ENCODE assay signal across 14 cellular contexts in genomic region chr20:53898558-53898931, GRCh38.
DNase-seq lines count a peak whose midpoint lies in the region; ATAC-seq, FAIRE-seq and TF ChIP-seq lines count a peak whose summit lies in the region.
"Had no signal": no experiment of that assay in that cellular context is flagged by ENCODE, and none has a peak within 500 bp of the region (broad histone marks: within the 10 kb centered on the region; RNA-seq: fewer than 3 reads in every experiment).

No MANE protein-coding gene starts in this region.

- H3K27ac ChIP-seq in PC-3 (ENCODE audit: low read length) (no peak overlapping the region), H1 (ENCODE audit: low read depth, low read length) (no peak overlapping the region), spleen (peak overlapping the region in 5 of 8 donors; percentile 53 to 92 (median 70)), prostate gland (no peak overlapping the region)

- peaks cover 45% of the 10 kb centered on the region for H3K4me1 ChIP-seq in PC-3 (ENCODE audit: insufficient read depth, low read length)
- H3K4me1 ChIP-seq in H1 (replicated peaks in 1 of 4; ENCODE audit: control insufficient read depth in 3 of 4, insufficient read depth in 4 of 4, low read length in 3 of 4), result peaks cover 8 to 20% (median 18%) of the 10 kb centered on the region in 4 experiments
- H3K4me1 ChIP-seq in spleen, result peaks cover 5 to 75% (median 45%) of the 10 kb centered on the region in 6 donors
- no peaks in the 10 kb centered on the region for H3K4me1 ChIP-seq in prostate gland (replicated peaks)

- 0 out of 2 replicates have a peak overlapping the region, but pooled peaks have one; percentile 63 for H2BK20ac ChIP-seq in H1 (ENCODE audit: low read length)

- H3K56ac ChIP-seq in H1 (replicated peaks; ENCODE audit: insufficient read length, low read depth, low read length), result no peak overlapping the region

- no peaks in the 10 kb centered on the region for H3K9me3 ChIP-seq in PC-3 (ENCODE audit: low read length)
- H3K9me3 ChIP-seq in H1 (ENCODE audit: insufficient read depth in 2 of 2, low read depth in 1 of 2, low read length in 1 of 2), result no peaks in the 10 kb centered on the region
- H3K9me3 ChIP-seq in spleen, result no peaks in the 10 kb centered on the region
- H3K9me3 ChIP-seq in prostate gland, result no peaks in the 10 kb centered on the region

- H4K20me1 ChIP-seq in PC-3 (ENCODE audit: low read length) (no peaks in the 10 kb centered on the region), H1 (replicated peaks in 1 of 2; ENCODE audit: control insufficient read depth in 1 of 2, insufficient read depth in 2 of 2, low read length in 2 of 2) (no peaks in the 10 kb centered on the region)

- no peak overlapping the region for H3K14ac ChIP-seq in H1 (ENCODE audit: insufficient read length)

- FAIRE-seq in H1 (lab: Jason Lieb, UNC), result no peak
- FAIRE-seq: GM18507 had no signal

- no peaks in the 10 kb centered on the region for H3K36me3 ChIP-seq in PC-3 (ENCODE audit: low read depth, low read length)
- no peaks in the 10 kb centered on the region for H3K36me3 ChIP-seq in H1 (ENCODE audit: control insufficient read depth in 2 of 4, insufficient read depth in 4 of 4, low read length in 3 of 4)
- H3K36me3 ChIP-seq in spleen, result no peaks in the 10 kb centered on the region
- H3K36me3 ChIP-seq in prostate gland, result no peaks in the 10 kb centered on the region

- no peak overlapping the region for H3K23ac ChIP-seq in H1 (ENCODE audit: insufficient read length)

- no peak for TF ChIP-seq RAD21 in H1 (IDR thresholded peaks at IDR 0.05 in 1 of 2, conservative IDR thresholded peaks at IDR 0.05 in 1 of 2; ENCODE audit: low read depth in 2 of 2, low read length in 2 of 2)

- no peak overlapping the region for H3K4ac ChIP-seq in H1 (replicated peaks; ENCODE audit: insufficient read length, low read depth, low read length)

- no TSS peak for BruUV-seq in PC-3 (replicated peaks; lab: Mats Ljungman, UMichigan)

- H4K5ac ChIP-seq in H1 (ENCODE audit: insufficient read length, low read depth, low read length), result no peak overlapping the region

- no peak overlapping the region for H4K8ac ChIP-seq in H1 (ENCODE audit: extremely low read depth, insufficient read depth, low read length)

- peak overlapping the region; percentile 32 for H3K27ac Mint-ChIP-seq in activated CD8-positive, alpha-beta memory T cell treated with anti-CD3 and anti-CD28 coated beads, Interleukin-2, amount 10 ng/mL, durations not matched to agents 7 days and 5 days

- no peaks in the 10 kb centered on the region for H3K27me3 Mint-ChIP-seq in activated CD8-positive, alpha-beta memory T cell treated with anti-CD3 and anti-CD28 coated beads, Interleukin-2, amount 10 ng/mL, durations not matched to agents 7 days and 5 days

- TF ChIP-seq POLR2A in H1 (IDR thresholded peaks at IDR 0.05; ENCODE audit: control extremely low read depth in 1 of 2, low read depth in 2 of 2, low read length in 2 of 2) (no peak), spleen (IDR thresholded peaks at IDR 0.05) (no peak), prostate gland (IDR thresholded peaks at IDR 0.05) (no peak)

- H3K4me3 Mint-ChIP-seq in activated CD8-positive, alpha-beta memory T cell treated with anti-CD3 and anti-CD28 coated beads, Interleukin-2, amount 10 ng/mL, durations not matched to agents 7 days and 5 days, result no peak overlapping the region

- H3K79me2 ChIP-seq in PC-3 (ENCODE audit: low read length) (no peaks in the 10 kb centered on the region), H1 (ENCODE audit: control insufficient read depth in 1 of 2, insufficient read depth in 2 of 2, low read length in 2 of 2) (no peaks in the 10 kb centered on the region)

- H3K9ac ChIP-seq in PC-3 (ENCODE audit: low read length) (no peak overlapping the region), H1 (replicated peaks in 1 of 4; ENCODE audit: extremely low read depth in 1 of 4, low read depth in 3 of 4, low read length in 3 of 4) (no peak overlapping the region)

- H2BK15ac ChIP-seq in H1 (ENCODE audit: low read length), result peak overlapping the region; percentile 32; the same call in 1 of the 2 replicates

- H2BK12ac ChIP-seq in H1 (ENCODE audit: low read depth, low read length), result 0 out of 2 replicates have a peak overlapping the region, but pooled peaks have one; percentile 10

- H2AFZ ChIP-seq in PC-3 (ENCODE audit: low read length) (no peak overlapping the region), H1 (ENCODE audit: low read length) (peak overlapping the region; percentile 18; the same call in 1 of the 2 replicates)

- 90% methylated on average over 8 of the region's 8 CpGs; no CpG with 5 or more reads in 1 of the 2 experiments for WGBS in H1 (ENCODE audit: extremely low coverage in 1 of 2, insufficient coverage in 1 of 2, insufficient read length in 1 of 2, insufficient replicate concordance in 2 of 2, low coverage in 1 of 2, low lambda C conversion rate in 2 of 2, missing lambda C conversion rate in 1 of 2), 2 experiments
- 93 to 96% (median 96%) methylated on average over 8 of the region's 8 CpGs for WGBS in spleen, 5 donors
- WGBS in prostate gland, result 93% methylated on average over 8 of the region's 8 CpGs

- peak overlapping the region; percentile 71 for H2BK120ac ChIP-seq in H1 (replicated peaks; ENCODE audit: low read depth, low read length)

- H3K4me2 ChIP-seq in PC-3 (ENCODE audit: low read length) (peak overlapping the region; percentile 46; the same call in 1 of the 2 replicates), H1 (ENCODE audit: insufficient read depth in 1 of 2, low read depth in 2 of 2, low read length in 2 of 2) (no peak overlapping the region)

- DNase-seq in activated CD8-positive, alpha-beta memory T cell treated with anti-CD3 and anti-CD28 coated beads, Interleukin-2, amount 10 ng/mL, durations not matched to agents 7 days and 5 days, result no peak
- no peak for DNase-seq in activated CD8-positive, alpha-beta memory T cell treated with anti-CD3 and anti-CD28 coated beads for 24 hours
- no peak for DNase-seq in PC-3
- DNase-seq in H1 (ENCODE audit: low read depth in 1 of 2, low spot score in 2 of 2), result no peak
- DNase-seq in spleen, result no peak
- no peak for DNase-seq in NCI-H2171 treated with DMSO at 0.1 percent for 48 hours (lab: John Stamatoyannopoulos, UW)
- no peak for DNase-seq in NCI-H524 (lab: John Stamatoyannopoulos, UW)
- DNase-seq in prostate gland (ENCODE audit: low spot score), result no peak
- DNase-seq: activated T-cell treated with anti-CD3 and anti-CD28 coated beads, Interleukin-2, amount 50 U/mL, for 1 hour; H7; immature natural killer cell; Karpas-422; NCI-H2081 treated with DMSO at 0.1 percent for 48 hours had no signal

- peaks cover 64% of the 10 kb centered on the region for H3K4me1 Mint-ChIP-seq in activated CD8-positive, alpha-beta memory T cell treated with anti-CD3 and anti-CD28 coated beads, Interleukin-2, amount 10 ng/mL, durations not matched to agents 7 days and 5 days

- H2BK5ac ChIP-seq in H1 (ENCODE audit: low read depth, low read length), result peak overlapping the region; percentile 25; the same call in 1 of the 2 replicates

- no peaks in the 10 kb centered on the region for H3K23me2 ChIP-seq in H1 (ENCODE audit: low read depth, low read length)

- no peaks in the 10 kb centered on the region for H3K79me1 ChIP-seq in H1 (ENCODE audit: low read depth, low read length)

- no peaks in the 10 kb centered on the region for H3K27me3 ChIP-seq in PC-3 (ENCODE audit: low read length)
- H3K27me3 ChIP-seq in H1 (replicated peaks in 1 of 4; ENCODE audit: control insufficient read depth in 3 of 4, extremely low read depth in 1 of 4, insufficient read depth in 3 of 4, low read length in 3 of 4), result no peaks in the 10 kb centered on the region
- no peaks in the 10 kb centered on the region for H3K27me3 ChIP-seq in spleen (replicated peaks in 1 of 7)
- H3K27me3 ChIP-seq in prostate gland (replicated peaks; ENCODE audit: insufficient read depth), result no peaks in the 10 kb centered on the region

- H3K4me3 ChIP-seq in PC-3 (ENCODE audit: low read length), result no peak overlapping the region
- H3K4me3 ChIP-seq in H1 (ENCODE audit: extremely low read depth in 1 of 4, insufficient read depth in 2 of 4, low read depth in 3 of 4, low read length in 4 of 4), result no peak overlapping the region
- H3K4me3 ChIP-seq in spleen, result no peak overlapping the region
- H3K4me3 ChIP-seq in prostate gland, result no peak overlapping the region

- POLR2A ChIA-PET in PC-3 (lab: Charles Lee; ENCODE audit: unreplicated experiment) (interaction anchor here (0.5 kb wide), 1 partner anchor 289 kb away, joined by 3 read pairs; no protein-coding TSS in a partner anchor), H1 (lab: Charles Lee; ENCODE audit: partially characterized antibody) (interaction anchor here (4.1 kb wide), 1 partner anchor 17 kb away, joined by 20 read pairs; no protein-coding TSS in a partner anchor)

- no peak overlapping the region for H4K91ac ChIP-seq in H1 (replicated peaks; ENCODE audit: insufficient read length, low read length)

- H3K36me3 Mint-ChIP-seq in activated CD8-positive, alpha-beta memory T cell treated with anti-CD3 and anti-CD28 coated beads, Interleukin-2, amount 10 ng/mL, durations not matched to agents 7 days and 5 days, result no peaks in the 10 kb centered on the region
- H3K36me3 Mint-ChIP-seq: immature natural killer cell had no signal

- no peak for ATAC-seq in activated CD8-positive, alpha-beta memory T cell treated with anti-CD3 and anti-CD28 coated beads, Interleukin-2, amount 10 ng/mL, durations not matched to agents 7 days and 5 days
- no peak for ATAC-seq in PC-3

- no peak overlapping the region; the same call in 1 of the 2 replicates for H3K18ac ChIP-seq in H1 (ENCODE audit: extremely low read depth, low read length)

- intact Hi-C loops in PC-3 (cut with micrococcal nuclease) (loop anchor here (2.0 kb wide), 1 partner anchor 14 kb away; no protein-coding TSS in a partner anchor), spleen (cut with DNase I; ENCODE audit: low total_unique reads) (no loop called here), prostate gland (cut with DNase I) (no loop called here)

- TF ChIP-seq CTCF in PC-3 (conservative IDR thresholded peaks at IDR 0.05; ENCODE audit: low read depth, low read length) (no peak), H1 (IDR thresholded peaks at IDR 0.05; ENCODE audit: control extremely low read depth in 1 of 3, insufficient read depth in 1 of 3, low read depth in 1 of 3, low read length in 3 of 3) (no peak), spleen (IDR thresholded peaks at IDR 0.05 in 8 of 11, conservative IDR thresholded peaks at IDR 0.05 in 3 of 11) (no peak), prostate gland (IDR thresholded peaks at IDR 0.05) (no peak)

- no peak overlapping the region for H2AK5ac ChIP-seq in H1 (ENCODE audit: low read depth, low read length)

- H3K9me3 Mint-ChIP-seq in activated CD8-positive, alpha-beta memory T cell treated with anti-CD3 and anti-CD28 coated beads, Interleukin-2, amount 10 ng/mL, durations not matched to agents 7 days and 5 days (ENCODE audit: low read depth), result no peaks in the 10 kb centered on the region
- H3K9me3 Mint-ChIP-seq: immature natural killer cell had no signal

- H3F3A ChIP-seq in PC-3 (ENCODE audit: low read length, unreplicated experiment), result peaks cover 22% of the 10 kb centered on the region

- CTCF ChIA-PET in activated CD8-positive, alpha-beta memory T cell treated with anti-CD3 and anti-CD28 coated beads, Interleukin-2, amount 10 ng/mL, durations not matched to agents 7 days and 5 days (lab: Charles Lee), result interaction anchor here (1.5 to 5.2 kb wide), 3 partner anchors 17 to 318 kb away, joined by 4 to 58 read pairs (median 4); no protein-coding TSS in a partner anchor
- CTCF ChIA-PET in PC-3 (lab: Charles Lee), result interaction anchor here (0.7 kb wide), 1 partner anchor 167 kb away, joined by 3 read pairs; no protein-coding TSS in a partner anchor
- CTCF ChIA-PET in H1 (lab: Charles Lee; ENCODE audit: partially characterized antibody), result interaction anchor here (0.6 to 6.0 kb wide), 12 partner anchors 9 to 485 kb away, joined by 3 to 43 read pairs (median 4); no protein-coding TSS in a partner anchor

- no peak for TF ChIP-seq EP300 in H1 (IDR thresholded peaks at IDR 0.05; ENCODE audit: borderline replicate concordance in 1 of 2, low read depth in 2 of 2, low read length in 2 of 2)

- H3K9me2 ChIP-seq in PC-3 (replicated peaks; ENCODE audit: low read length), result no peaks in the 10 kb centered on the region

Comparison
In these comparisons a context has a peak if more than half of its experiments do, and no peak if none do; other contexts are left out.
1. H3K27ac ChIP-seq: peak in spleen (5 of 8); none in PC-3 (single experiment), H1 (single experiment) and prostate gland (0 of 2).